28 cellular contexts compared by ENCODE assay signal in genomic region chr20:55605594-55605993, GRCh38.
"Had no signal": no experiment of that assay in that cellular context is flagged by ENCODE, and none has a peak within 500 bp of the region (broad histone marks: within the 10 kb centered on the region; RNA-seq: fewer than 3 reads in every experiment).

No MANE protein-coding gene starts in this region.

- H3K4me3 ChIP-seq: colonic mucosa, coronary artery, dorsolateral prefrontal cortex, esophagus muscularis mucosa, esophagus squamous epithelium, gastrocnemius medialis, gastroesophageal sphincter, heart left ventricle, heart right ventricle, hepatocyte had no signal

- ATAC-seq: effector memory CD8-positive, alpha-beta T cell; esophagus mucosa; foreskin keratinocyte; gastrocnemius medialis; gastroesophageal sphincter; heart left ventricle; heart right ventricle had no signal

- H3K27ac ChIP-seq: colonic mucosa, coronary artery, dorsolateral prefrontal cortex, epithelial cell of prostate, esophagus muscularis mucosa, esophagus squamous epithelium, foreskin keratinocyte, gastrocnemius medialis, gastroesophageal sphincter, heart left ventricle, heart right ventricle, hepatocyte had no signal

- H3K36me3 ChIP-seq: colonic mucosa, esophagus muscularis mucosa, esophagus squamous epithelium, gastrocnemius medialis, gastroesophageal sphincter, heart left ventricle, heart right ventricle had no signal

- H3K27me3 ChIP-seq: colonic mucosa, esophagus muscularis mucosa, esophagus squamous epithelium, foreskin keratinocyte, gastrocnemius medialis, gastroesophageal sphincter, heart left ventricle, heart right ventricle, hepatocyte had no signal

- H3K9me3 ChIP-seq: colonic mucosa, esophagus muscularis mucosa, esophagus squamous epithelium, gastrocnemius medialis, gastroesophageal sphincter, heart left ventricle, heart right ventricle had no signal

- FAIRE-seq: endometrium, endothelial cell of umbilical vein, frontal cortex had no signal

- DNase-seq: colonic mucosa; cortex of kidney; dermis blood vessel endothelial cell; dorsolateral prefrontal cortex; effector CD4-positive, alpha-beta T cell; effector CD8-positive, alpha-beta T cell; effector memory CD4-positive, alpha-beta T cell; effector memory CD8-positive, alpha-beta T cell; endodermal cell; erythroblast; esophagus squamous epithelium; foreskin fibroblast; foreskin keratinocyte; foreskin melanocyte; gastrocnemius medialis; glutamatergic neuron; head of caudate nucleus; heart left ventricle; heart right ventricle had no signal

- H3K79me2 ChIP-seq: hepatocyte had no signal

- H2AFZ ChIP-seq: hepatocyte had no signal

- H3K4me2 ChIP-seq: hepatocyte had no signal

- H3K4me1 ChIP-seq: colonic mucosa, esophagus muscularis mucosa, esophagus squamous epithelium, foreskin keratinocyte, gastrocnemius medialis, gastroesophageal sphincter, heart left ventricle, heart right ventricle had no signal
